Comparison of ENCODE assay signal across 13 cellular contexts in genomic region chr15:39287322-39288195, GRCh38.
A peak's percentile ranks its signal among the peaks of the same experiment; 100 is the strongest.
DNase-seq lines count a peak whose midpoint lies in the region; ATAC-seq, FAIRE-seq and TF ChIP-seq lines count a peak whose summit lies in the region.
"Had no signal": no experiment of that assay in that cellular context is flagged by ENCODE, and none has a peak within 500 bp of the region (broad histone marks: within the 10 kb centered on the region; RNA-seq: fewer than 3 reads in every experiment).

No MANE protein-coding gene starts in this region.

- DNase-seq in H54 (ENCODE audit: insufficient read length, low spot score) (peak; percentile 16), NCI-H345 (lab: John Stamatoyannopoulos, UW) (peak; percentile 77), body of pancreas (peak in 2 of 4 donors; percentile 26 to 34), osteoblast (ENCODE audit: insufficient read length, low spot score, missing footprints) (no peak), dedifferentiated amniotic fluid mesenchymal stem cell (ENCODE audit: extremely low spot score) (no peak), RPMI8226 (no peak)
- DNase-seq in activated CD4-positive, CD25-positive, alpha-beta regulatory T cell treated with anti-CD3 and anti-CD28 coated beads, Interleukin-2, amount 50 U/mL, for 72 hours: no peak
- DNase-seq: activated CD4-positive, alpha-beta memory T cell treated with anti-CD3 and anti-CD28 coated beads for 36 hours; activated gamma-delta T cell had no signal

- peak overlapping the region; percentile 53 for H3K4me2 ChIP-seq in osteoblast (ENCODE audit: insufficient read depth, low read length)
- H3K4me2 ChIP-seq: GM23338 had no signal

- H3K36me3 ChIP-seq in body of pancreas (replicated peaks in 1 of 2; ENCODE audit: insufficient read depth in 1 of 2, low read depth in 2 of 2) (no peaks in the 10 kb centered on the region), osteoblast (ENCODE audit: insufficient read depth, low read length) (no peaks in the 10 kb centered on the region)

- no peaks in the 10 kb centered on the region for H3K79me2 ChIP-seq in osteoblast (ENCODE audit: insufficient read depth, low read length)

- no peak for TF ChIP-seq POLR2A in H54 (IDR thresholded peaks at IDR 0.05; ENCODE audit: low read depth, low read length)
- no peak for TF ChIP-seq POLR2A in body of pancreas (IDR thresholded peaks at IDR 0.05)

- TF ChIP-seq CTCF in body of pancreas (IDR thresholded peaks at IDR 0.05): no peak
- TF ChIP-seq CTCF in osteoblast (IDR thresholded peaks at IDR 0.05; ENCODE audit: extremely low read depth, low read depth, low read length): no peak

- ATAC-seq in body of pancreas (peak; percentile 47), GM21390 (IDR thresholded peaks at IDR 0.05; ENCODE audit: unreplicated experiment) (no peak)
- ATAC-seq: GM23338, K562 had no signal

- H3K9me3 ChIP-seq in body of pancreas (no peaks in the 10 kb centered on the region), osteoblast (ENCODE audit: low read depth, low read length) (no peaks in the 10 kb centered on the region)

- H3K4me3 ChIP-seq in body of pancreas: no peak overlapping the region
- no peak overlapping the region for H3K4me3 ChIP-seq in osteoblast (ENCODE audit: insufficient read depth, low read length)
- H3K4me3 ChIP-seq: GM23338, K562 had no signal

- 31 to 41% methylated on average over 6 of the region's 6 CpGs for WGBS in body of pancreas, 2 donors

- no peak overlapping the region for H3K27ac ChIP-seq in body of pancreas
- peak overlapping the region; percentile 81 for H3K27ac ChIP-seq in osteoblast (ENCODE audit: low read depth, low read length)

- intact Hi-C loops in body of pancreas (cut with DNase I): no loop called here

- FAIRE-seq in H54 (lab: Jason Lieb, UNC): peak; percentile 93
- FAIRE-seq: GM19239, K562 had no signal

- H2AFZ ChIP-seq in osteoblast (ENCODE audit: low read length): no peak overlapping the region
- H2AFZ ChIP-seq: GM23338 had no signal

- H4K20me1 ChIP-seq in osteoblast (ENCODE audit: insufficient read depth, low read length): no peaks in the 10 kb centered on the region

- H3K27me3 ChIP-seq in body of pancreas: no peaks in the 10 kb centered on the region
- no peaks in the 10 kb centered on the region for H3K27me3 ChIP-seq in osteoblast (ENCODE audit: insufficient read depth, low read length)

- peaks cover 10% of the 10 kb centered on the region for H3K4me1 ChIP-seq in body of pancreas
- H3K4me1 ChIP-seq in osteoblast (ENCODE audit: insufficient read depth, low read length): peaks cover 58% of the 10 kb centered on the region

Comparison
In these comparisons a context has a peak if more than half of its experiments do, and no peak if none do; other contexts are left out.
1. DNase-seq: peak in H54 (single experiment) and NCI-H345 (single experiment); none in osteoblast (single experiment), dedifferentiated amniotic fluid mesenchymal stem cell (single experiment), activated CD4-positive, CD25-positive, alpha-beta regulatory T cell treated with anti-CD3 and anti-CD28 coated beads, Interleukin-2, amount 50 U/mL, for 72 hours (single experiment) and RPMI8226 (single experiment).